ENCODE assay signal across 21 cellular contexts in genomic region chr15:25568751-25569150, GRCh38.
DNase-seq lines count a peak whose midpoint lies in the region; ATAC-seq, FAIRE-seq and TF ChIP-seq lines count a peak whose summit lies in the region.
"Had no signal": no experiment of that assay in that cellular context is flagged by ENCODE, and none has a peak within 500 bp of the region (broad histone marks: within the 10 kb centered on the region; RNA-seq: fewer than 3 reads in every experiment).

No MANE protein-coding gene starts in this region.

- no peaks in the 10 kb centered on the region; the same call in 2 of the 3 replicates for H3K9me3 Mint-ChIP-seq in GM23338

- H3K4me2 ChIP-seq in GM23338 = no peak overlapping the region

- peaks cover 9% of the 10 kb centered on the region for H3K27me3 Mint-ChIP-seq in GM23338 (ENCODE audit: insufficient read depth, low read depth, poor library complexity)
- H3K27me3 Mint-ChIP-seq: activated CD4-positive, alpha-beta memory T cell treated with anti-CD3 and anti-CD28 coated beads, Interleukin-2, amount 10 ng/mL, durations not matched to agents 7 days and 5 days; naive B cell had no signal

- H3K36me3 Mint-ChIP-seq in GM23338 (ENCODE audit: low read depth) = peaks cover 4% of the 10 kb centered on the region; the same call in 1 of the 3 replicates
- H3K36me3 Mint-ChIP-seq: naive B cell had no signal

- FAIRE-seq in frontal cortex (lab: Jason Lieb, UNC) = no peak

- no peaks in the 10 kb centered on the region for H3K79me2 ChIP-seq in GM23338 (replicated peaks; ENCODE audit: insufficient read depth)

- no peaks in the 10 kb centered on the region for H3K27me3 ChIP-seq in GM23338 (ENCODE audit: insufficient read depth)
- H3K27me3 ChIP-seq: upper lobe of right lung had no signal

- no peaks in the 10 kb centered on the region for H3K36me3 ChIP-seq in GM23338 (ENCODE audit: insufficient read depth)
- H3K36me3 ChIP-seq: upper lobe of right lung had no signal

- no peak overlapping the region for H3K27ac Mint-ChIP-seq in GM23338
- H3K27ac Mint-ChIP-seq: activated CD4-positive, alpha-beta memory T cell treated with anti-CD3 and anti-CD28 coated beads, Interleukin-2, amount 10 ng/mL, durations not matched to agents 7 days and 5 days; naive B cell had no signal

- H3K27ac ChIP-seq in GM23338 (ENCODE audit: low read depth) (no peak overlapping the region), coronary artery (peak overlapping the region; percentile 59 to 72)
- H3K27ac ChIP-seq: upper lobe of right lung had no signal

- no peak overlapping the region for H3K4me3 Mint-ChIP-seq in GM23338
- H3K4me3 Mint-ChIP-seq: activated CD4-positive, alpha-beta memory T cell treated with anti-CD3 and anti-CD28 coated beads, Interleukin-2, amount 10 ng/mL, durations not matched to agents 7 days and 5 days; naive B cell had no signal

- peaks cover 15% of the 10 kb centered on the region for H3K4me1 Mint-ChIP-seq in GM23338
- H3K4me1 Mint-ChIP-seq: activated CD4-positive, alpha-beta memory T cell treated with anti-CD3 and anti-CD28 coated beads, Interleukin-2, amount 10 ng/mL, durations not matched to agents 7 days and 5 days; naive B cell had no signal

- H3K4me3 ChIP-seq in GM23338 (no peak overlapping the region), coronary artery (no peak overlapping the region)
- H3K4me3 ChIP-seq: lung, upper lobe of right lung had no signal

- no peaks in the 10 kb centered on the region for H3F3A ChIP-seq in GM23338 (replicated peaks; ENCODE audit: low read depth)

- H4K20me1 ChIP-seq in GM23338 (replicated peaks; ENCODE audit: insufficient read depth) = no peaks in the 10 kb centered on the region

- DNase-seq in GM23338 (ENCODE audit: low spot score) = no peak
- DNase-seq in coronary artery (ENCODE audit: low spot score) = no peak
- peak; percentile 59 for DNase-seq in medulla oblongata (ENCODE audit: extremely low spot score)
- peak; percentile 4 for DNase-seq in stromal cell of bone marrow (ENCODE audit: low read depth)
- DNase-seq in frontal cortex (ENCODE audit: low spot score in 2 of 2) = no peak
- no peak for DNase-seq in NOMO-1 (lab: John Stamatoyannopoulos, UW; ENCODE audit: unreplicated experiment in 2 of 2)
- DNase-seq: activated CD4-positive, alpha-beta memory T cell treated with anti-CD3 and anti-CD28 coated beads, Interleukin-2, amount 10 ng/mL, durations not matched to agents 7 days and 5 days; activated CD4-positive, CD25-positive, alpha-beta regulatory T cell; activated gamma-delta T cell treated with Interleukin-2 at 50 U/mL for 16 hours; DMS79 treated with DMSO at 0.1 percent for 48 hours; effector memory CD4-positive, alpha-beta T cell; naive B cell; NCI-H1092; NCI-H2107; NCI-H524 treated with DMSO at 0.1 percent for 48 hours; stimulated activated naive CD8-positive, alpha-beta T cell treated with anti-CD3 and anti-CD28 coated beads, Interleukin-15, Interleukin-2, amounts not matched to agents 100 U/mL and 50 U/mL, for 24 hours; T1000; upper lobe of right lung had no signal

- no peak for TF ChIP-seq CTCF in GM23338 (conservative IDR thresholded peaks at IDR 0.05; ENCODE audit: low read depth in 2 of 2)
- no peak for TF ChIP-seq CTCF in coronary artery (IDR thresholded peaks at IDR 0.05)

- H2AFZ ChIP-seq in GM23338 = peak overlapping the region; percentile 66; the same call in 1 of the 2 replicates

- ATAC-seq in GM23338 (no peak), HG02678 (IDR thresholded peaks at IDR 0.05; ENCODE audit: unreplicated experiment) (no peak), GM18907 (IDR thresholded peaks at IDR 0.05; ENCODE audit: unreplicated experiment) (no peak)
- ATAC-seq: stimulated activated naive CD8-positive, alpha-beta T cell treated with anti-CD3 and anti-CD28 coated beads, Interleukin-15, Interleukin-2, amounts not matched to agents 100 U/mL and 50 U/mL, for 24 hours; upper lobe of right lung had no signal

- H3K4me1 ChIP-seq in GM23338 (ENCODE audit: insufficient read depth) = peaks cover 6% of the 10 kb centered on the region
- H3K4me1 ChIP-seq: upper lobe of right lung had no signal

- H3K9me2 ChIP-seq in GM23338 (ENCODE audit: insufficient read depth) = peaks cover 9% of the 10 kb centered on the region; the same call in 1 of the 2 replicates

TF ChIP-seq in GM23338, 12 proteins besides CTCF, POLR2A, EP300 and RAD21 (continues in another document):
- TF ChIP-seq REST (IDR thresholded peaks at IDR 0.05; ENCODE audit: unreplicated experiment) (no peak), ZNF114 (CRISPR knock-in tag; IDR thresholded peaks at IDR 0.05) (no peak), ZNF462 (CRISPR knock-in tag; IDR thresholded peaks at IDR 0.05) (no peak), POLR2AphosphoS5 (IDR thresholded peaks at IDR 0.05; ENCODE audit: low read depth) (no peak)

Comparison
In these comparisons a context has a peak if more than half of its experiments do, and no peak if none do; other contexts are left out.
1. DNase-seq: peak in medulla oblongata (single experiment) and stromal cell of bone marrow (single experiment); none in GM23338 (single experiment), coronary artery (single experiment), frontal cortex (0 of 2) and NOMO-1 (0 of 2).